ENCODE assay signal across 18 cellular contexts in genomic region chr17:19539040-19539399, GRCh38. TPM values are rescaled to one million over a fixed set of nuclear protein-coding genes. Genes with fewer than 3 reads are reported as not detected.
A peak's percentile ranks its signal among the peaks of the same experiment; 100 is the strongest.
DNase-seq lines count a peak whose midpoint lies in the region; ATAC-seq and TF ChIP-seq lines count a peak whose summit lies in the region.
"Had no signal": no experiment of that assay in that cellular context is flagged by ENCODE, and none has a peak within 500 bp of the region (broad histone marks: within the 10 kb centered on the region; RNA-seq: fewer than 3 reads in every experiment).

No MANE protein-coding gene starts in this region.

- H3K4me3 ChIP-seq in BLaER1 treated with 17β-estradiol and CSF1 and Interleukin-3, amounts not matched to agents 10 nM and 100 nM = no peak overlapping the region
- H3K4me3 ChIP-seq in liver (ENCODE audit: low read depth in 1 of 3, low read length in 3 of 3) = no peak overlapping the region
- no peak overlapping the region for H3K4me3 ChIP-seq in psoas muscle
- H3K4me3 ChIP-seq in GM23248 = no peak overlapping the region

- H3K27ac Mint-ChIP-seq in chondrocyte (ENCODE audit: unreplicated experiment) = no peak overlapping the region
- H3K27ac Mint-ChIP-seq: activated naive CD4-positive, alpha-beta T cell treated with anti-CD3 and anti-CD28 coated beads for 36 hours; mesothelial cell of epicardium; natural killer cell treated with Interleukin-12 subunit alpha and Interleukin-12 subunit beta and Interleukin-15 and Interleukin-18, amount 100 ng/mL, for 72 hours; stimulated activated memory B cell treated with anti-CD40 and anti-IgM and Interleukin-4, amounts not matched to agents 10 μg/mL and 1 μg/mL and 100 μg/mL, for 72 hours had no signal

- peaks cover 6 to 37% (median 23%) of the 10 kb centered on the region in 10 experiments for H3K4me1 ChIP-seq in BLaER1 treated with 17β-estradiol and CSF1 and Interleukin-3, amounts not matched to agents 10 nM and 100 nM
- H3K4me1 ChIP-seq in liver (ENCODE audit: control insufficient read depth in 4 of 4, insufficient read depth in 4 of 4, low read length in 3 of 4) = peaks cover 13 to 75% (median 63%) of the 10 kb centered on the region in 4 donors
- peaks cover 31% of the 10 kb centered on the region for H3K4me1 ChIP-seq in psoas muscle
- no peaks in the 10 kb centered on the region for H3K4me1 ChIP-seq in GM23248 (ENCODE audit: insufficient read depth)

- TF ChIP-seq RAD21 in liver (IDR thresholded peaks at IDR 0.05) = no peak

- peak overlapping the region in 1 of 11 experiments; percentile 25; a peak in 1 of 22 replicates for H3K27ac ChIP-seq in BLaER1 treated with 17β-estradiol and CSF1 and Interleukin-3, amounts not matched to agents 10 nM and 100 nM
- H3K27ac ChIP-seq in liver (ENCODE audit: low read depth in 1 of 2, low read length in 2 of 2) (peak overlapping the region; percentile 77 to 91), psoas muscle (peak overlapping the region; percentile 78), GM23248 (no peak overlapping the region)
- H3K27ac ChIP-seq: VCaP had no signal

- peak; percentile 70 to 79 (median 75) for ATAC-seq in psoas muscle
- ATAC-seq: activated T-cell treated with anti-CD3 and anti-CD28 coated beads, Interleukin-2, amount 50 U/mL, for 4 hours; natural killer cell treated with Interleukin-12 subunit alpha and Interleukin-12 subunit beta and Interleukin-15 and Interleukin-18, amount 100 ng/mL, for 72 hours; stimulated activated memory B cell treated with anti-CD40 and anti-IgM and Interleukin-4, amounts not matched to agents 10 μg/mL and 1 μg/mL and 100 μg/mL, for 72 hours had no signal

- H3K9me3 ChIP-seq in BLaER1 treated with 17β-estradiol and CSF1 and Interleukin-3, amounts not matched to agents 10 nM and 100 nM (replicated peaks in 1 of 11) = no peaks in the 10 kb centered on the region
- H3K9me3 ChIP-seq in liver (ENCODE audit: control insufficient read depth in 4 of 4, low read length in 3 of 4) (no peaks in the 10 kb centered on the region), psoas muscle (no peaks in the 10 kb centered on the region), GM23248 (ENCODE audit: low read depth) (no peaks in the 10 kb centered on the region)

- no peaks in the 10 kb centered on the region for H3K36me3 Mint-ChIP-seq in chondrocyte (ENCODE audit: low read depth)
- H3K36me3 Mint-ChIP-seq: mesothelial cell of epicardium; natural killer cell treated with Interleukin-12 subunit alpha and Interleukin-12 subunit beta and Interleukin-15 and Interleukin-18, amount 100 ng/mL, for 72 hours; stimulated activated memory B cell treated with anti-CD40 and anti-IgM and Interleukin-4, amounts not matched to agents 10 μg/mL and 1 μg/mL and 100 μg/mL, for 72 hours had no signal

- no peaks in the 10 kb centered on the region for H3K79me2 ChIP-seq in GM23248 (ENCODE audit: insufficient read depth)

- peaks cover 7% of the 10 kb centered on the region for H3K4me1 Mint-ChIP-seq in chondrocyte (ENCODE audit: low read depth)

- no peak overlapping the region for H2AFZ ChIP-seq in GM23248

- H3K9me2 ChIP-seq in GM23248 (ENCODE audit: insufficient read depth) = no peaks in the 10 kb centered on the region

- no peak overlapping the region; a peak in 1 of 22 replicates for H3K9ac ChIP-seq in BLaER1 treated with 17β-estradiol and CSF1 and Interleukin-3, amounts not matched to agents 10 nM and 100 nM
- no peak overlapping the region for H3K9ac ChIP-seq in liver (ENCODE audit: low read depth in 1 of 2, low read length in 2 of 2)
- no peak overlapping the region for H3K9ac ChIP-seq in GM23248

- H4K20me1 ChIP-seq in BLaER1 treated with 17β-estradiol and CSF1 and Interleukin-3, amounts not matched to agents 10 nM and 100 nM = peaks cover 0 to 16% (median 4%) of the 10 kb centered on the region in 11 experiments; a peak in 12 of 22 replicates
- no peaks in the 10 kb centered on the region for H4K20me1 ChIP-seq in GM23248 (ENCODE audit: insufficient read depth)

- peaks cover 8% of the 10 kb centered on the region for H3K27me3 Mint-ChIP-seq in chondrocyte (ENCODE audit: low read depth)

- H3K4me2 ChIP-seq in BLaER1 treated with 17β-estradiol and CSF1 and Interleukin-3, amounts not matched to agents 10 nM and 100 nM = peak overlapping the region in 7 of 11 experiments; percentile 17 to 76 (median 60); a peak in 14 of 22 replicates
- H3K4me2 ChIP-seq in GM23248 (ENCODE audit: unreplicated experiment) = no peak overlapping the region

- 48% methylated on average over 7 of the region's 7 CpGs for WGBS in liver
- 32 to 45% (median 36%) methylated on average over 7 of the region's 7 CpGs for WGBS in psoas muscle, 3 donors
- WGBS in GM23248 (ENCODE audit: low coverage in 1 of 2, low lambda C conversion rate in 2 of 2, missing lambda C conversion rate in 2 of 2), 2 experiments = 84% methylated on average over 7 of the region's 7 CpGs

- H3K9me3 Mint-ChIP-seq in chondrocyte (ENCODE audit: low read depth) = no peaks in the 10 kb centered on the region
- H3K9me3 Mint-ChIP-seq: activated naive CD4-positive, alpha-beta T cell treated with anti-CD3 and anti-CD28 coated beads for 36 hours; activated T-cell treated with anti-CD3 and anti-CD28 coated beads, Interleukin-2, amount 50 U/mL, for 4 hours; dendritic cell treated with granulocyte-macrophage colony-stimulating factor and Interleukin-4, amounts not matched to agents 40 ng/mL and 50 ng/mL, for 4 days; mesothelial cell of epicardium; natural killer cell treated with Interleukin-12 subunit alpha and Interleukin-12 subunit beta and Interleukin-15 and Interleukin-18, amount 100 ng/mL, for 72 hours; stimulated activated memory B cell treated with anti-CD40 and anti-IgM and Interleukin-4, amounts not matched to agents 10 μg/mL and 1 μg/mL and 100 μg/mL, for 72 hours had no signal

- H3F3A ChIP-seq in GM23248 (ENCODE audit: insufficient read depth) = no peaks in the 10 kb centered on the region

- intact Hi-C loops in psoas muscle (cut with DNase I) = loop anchor here in 1 of 2 donors (5.0 kb wide), 1 partner anchor 213 kb away; no protein-coding TSS in a partner anchor

- H3K27me3 ChIP-seq in BLaER1 treated with 17β-estradiol and CSF1 and Interleukin-3, amounts not matched to agents 10 nM and 100 nM = peaks cover 28 to 38% (median 32%) of the 10 kb centered on the region in 11 experiments
- no peaks in the 10 kb centered on the region for H3K27me3 ChIP-seq in liver (ENCODE audit: control insufficient read depth in 4 of 4, insufficient read depth in 4 of 4, low read length in 3 of 4)
- H3K27me3 ChIP-seq in psoas muscle (ENCODE audit: insufficient read depth in 3 of 3, low read length in 2 of 3) = no peaks in the 10 kb centered on the region
- no peaks in the 10 kb centered on the region; the same call in 1 of the 2 replicates for H3K27me3 ChIP-seq in GM23248 (replicated peaks; ENCODE audit: insufficient read depth)

- no peaks in the 10 kb centered on the region for H3K36me3 ChIP-seq in BLaER1 treated with 17β-estradiol and CSF1 and Interleukin-3, amounts not matched to agents 10 nM and 100 nM
- H3K36me3 ChIP-seq in liver (ENCODE audit: control insufficient read depth in 4 of 4, insufficient read depth in 3 of 4, low read depth in 1 of 4, low read length in 3 of 4) (peaks cover 0 to 2% (median 0%) of the 10 kb centered on the region in 4 donors), psoas muscle (ENCODE audit: insufficient read depth in 1 of 2, low read depth in 1 of 2) (peaks cover 0 to 5% of the 10 kb centered on the region in 2 donors), GM23248 (ENCODE audit: low read depth) (no peaks in the 10 kb centered on the region)

- TF ChIP-seq CTCF in chondrocyte (IDR thresholded peaks at IDR 0.05) (no peak), liver (IDR thresholded peaks at IDR 0.05; ENCODE audit: low read depth, low read length, missing input control) (no peak), psoas muscle (IDR thresholded peaks at IDR 0.05) (no peak)

- H3K4me3 Mint-ChIP-seq in chondrocyte (ENCODE audit: unreplicated experiment) = no peak overlapping the region
- H3K4me3 Mint-ChIP-seq: activated naive CD4-positive, alpha-beta T cell treated with anti-CD3 and anti-CD28 coated beads for 36 hours; activated T-cell treated with anti-CD3 and anti-CD28 coated beads, Interleukin-2, amount 50 U/mL, for 4 hours; dendritic cell treated with granulocyte-macrophage colony-stimulating factor and Interleukin-4, amounts not matched to agents 40 ng/mL and 50 ng/mL, for 4 days; mesothelial cell of epicardium; natural killer cell treated with Interleukin-12 subunit alpha and Interleukin-12 subunit beta and Interleukin-15 and Interleukin-18, amount 100 ng/mL, for 72 hours; stimulated activated memory B cell treated with anti-CD40 and anti-IgM and Interleukin-4, amounts not matched to agents 10 μg/mL and 1 μg/mL and 100 μg/mL, for 72 hours had no signal

- in situ Hi-C loops in GM23248 (cut with MboI) = no loop called here

- peak; percentile 52 for DNase-seq in chondrocyte (ENCODE audit: low spot score)
- DNase-seq in psoas muscle = peak; percentile 43 to 72
- DNase-seq in GM23248 = no peak
- DNase-seq in NCI-H226 = no peak
- no peak for DNase-seq in NCI-H446 (lab: John Stamatoyannopoulos, UW)
- no peak for DNase-seq in OCI-M1 (lab: John Stamatoyannopoulos, UW)
- DNase-seq: activated CD4-positive, alpha-beta T cell treated with anti-CD3 and anti-CD28 coated beads for 48 hours; activated naive CD4-positive, alpha-beta T cell treated with anti-CD3 and anti-CD28 coated beads for 36 hours; activated T-cell treated with anti-CD3 and anti-CD28 coated beads, Interleukin-2, amount 50 U/mL, for 4 hours; H7; NCI-H774 had no signal

TF ChIP-seq in liver, 16 proteins besides CTCF, POLR2A, EP300 and RAD21 (continues in another document):
- no peak for TF ChIP-seq HNF4G (IDR thresholded peaks at IDR 0.05)
- TF ChIP-seq JUND (IDR thresholded peaks at IDR 0.05) = no peak
- TF ChIP-seq, protein P1, sequence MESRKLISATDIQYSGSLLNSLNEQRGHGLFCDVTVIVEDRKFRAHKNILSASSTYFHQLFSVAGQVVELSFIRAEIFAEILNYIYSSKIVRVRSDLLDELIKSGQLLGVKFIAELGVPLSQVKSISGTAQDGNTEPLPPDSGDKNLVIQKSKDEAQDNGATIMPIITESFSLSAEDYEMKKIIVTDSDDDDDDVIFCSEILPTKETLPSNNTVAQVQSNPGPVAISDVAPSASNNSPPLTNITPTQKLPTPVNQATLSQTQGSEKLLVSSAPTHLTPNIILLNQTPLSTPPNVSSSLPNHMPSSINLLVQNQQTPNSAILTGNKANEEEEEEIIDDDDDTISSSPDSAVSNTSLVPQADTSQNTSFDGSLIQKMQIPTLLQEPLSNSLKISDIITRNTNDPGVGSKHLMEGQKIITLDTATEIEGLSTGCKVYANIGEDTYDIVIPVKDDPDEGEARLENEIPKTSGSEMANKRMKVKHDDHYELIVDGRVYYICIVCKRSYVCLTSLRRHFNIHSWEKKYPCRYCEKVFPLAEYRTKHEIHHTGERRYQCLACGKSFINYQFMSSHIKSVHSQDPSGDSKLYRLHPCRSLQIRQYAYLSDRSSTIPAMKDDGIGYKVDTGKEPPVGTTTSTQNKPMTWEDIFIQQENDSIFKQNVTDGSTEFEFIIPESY (IDR thresholded peaks at IDR 0.05) = no peak

RNA-seq across cellular contexts. Expression of gene SLC47A1, which starts 5.4 kb away (rescaled TPM):
- total RNA-seq in chondrocyte (1.7 to 4.9 TPM (median 2.0 TPM) in 3 replicates), liver (10 to 100 TPM; 34.9 to 69.2 TPM), psoas muscle (10 to 100 TPM; 27.7 to 57.3 (median 42.8) TPM)
- polyA plus RNA-seq in liver (10 to 100 TPM; 34.8 to 39.5 TPM), psoas muscle (10 to 100 TPM; 13.0 to 29.1 (median 20.7) TPM), GM23248 (2016; fragmentation: Nextera tagmentation; extraction: Ambion mirVana) (0.76 and 1.1 TPM in 2 replicates)
- 1.9 and 7.0 TPM in 2 replicates for total RNA-seq in GM23248 (2014; rRNA removed; shearing (Covaris generic))
- total RNA-seq: natural killer cell treated with Interleukin-12 subunit alpha and Interleukin-12 subunit beta and Interleukin-15 and Interleukin-18, amount 100 ng/mL, for 72 hours had no signal

Comparison
In these comparisons a context has a peak if more than half of its experiments do, and no peak if none do; other contexts are left out.
1. DNase-seq: peak in chondrocyte (single experiment) and psoas muscle (2 of 2); none in GM23248 (single experiment), NCI-H226 (single experiment), NCI-H446 (0 of 2) and OCI-M1 (single experiment).